In genomic region chrX:105116541-105116940, GRCh38 we compare ENCODE assay signal across 35 cellular contexts.
"Had no signal": no experiment of that assay in that cellular context is flagged by ENCODE, and none has a peak within 500 bp of the region (broad histone marks: within the 10 kb centered on the region; RNA-seq: fewer than 3 reads in every experiment).

No MANE protein-coding gene starts in this region.

- H3K36me3 ChIP-seq: cardiac muscle cell had no signal

- H3K9me3 Mint-ChIP-seq: activated B cell treated with CpG ODN at 0.5 μM for 24 hours; activated CD4-positive, alpha-beta T cell treated with anti-CD3 and anti-CD28 coated beads, Interleukin-2, amount 10 ng/mL, durations not matched to agents 24 days and 14 days; activated CD8-positive, alpha-beta T cell treated with anti-CD3 and anti-CD28 coated beads for 36 hours; activated naive CD4-positive, alpha-beta T cell treated with anti-CD3 and anti-CD28 coated beads for 36 hours; activated naive CD4-positive, alpha-beta T cell treated with anti-CD3 and anti-CD28 coated beads, Interleukin-2, amount 50 U/mL, for 72 hours; activated naive CD8-positive, alpha-beta T cell treated with anti-CD3 and anti-CD28 coated beads for 36 hours; activated T-cell treated with anti-CD3 and anti-CD28 coated beads, Interleukin-2, amount 50 U/mL, for 4 hours; activated T-helper 1 cell treated with anti-CD3 and anti-CD28 coated beads, Interleukin-12 subunit alpha, Interleukin-12 subunit beta, Interleukin-2, Interleukin-4 antibody, amounts not matched to agents 30 ng/mL and 10 ng/mL and 1 ng/mL, durations not matched to agents 14 hours and 24 hours and 36 hours; activated T-helper 17 cell treated with anti-CD3 and anti-CD28 coated beads, Interleukin-2, amount 50 U/mL, for 72 hours; brain; central memory CD8-positive, alpha-beta T cell; T-helper 1 cell treated with Interleukin-12 subunit alpha and Interleukin-12 subunit beta and Interleukin-4 antibody, amounts not matched to agents 30 μg/mL and 1 μg/mL, for 36 hours; T-helper 2 cell treated with Interferon-gamma antibody and Interleukin-4, amounts not matched to agents 5 μg/mL and 100 μg/mL, for 36 hours had no signal

- H3K27ac ChIP-seq: cardiac muscle cell, VCaP had no signal

- H3K4me3 Mint-ChIP-seq: activated B cell treated with CpG ODN at 0.5 μM for 24 hours; activated CD4-positive, alpha-beta memory T cell treated with anti-CD3 and anti-CD28 coated beads for 36 hours; activated CD4-positive, alpha-beta T cell treated with anti-CD3 and anti-CD28 coated beads, Interleukin-2, amount 10 ng/mL, durations not matched to agents 24 days and 14 days; activated CD8-positive, alpha-beta T cell treated with anti-CD3 and anti-CD28 coated beads for 36 hours; activated naive CD4-positive, alpha-beta T cell treated with anti-CD3 and anti-CD28 coated beads for 36 hours; activated naive CD8-positive, alpha-beta T cell treated with anti-CD3 and anti-CD28 coated beads for 36 hours; activated T-cell treated with anti-CD3 and anti-CD28 coated beads, Interleukin-2, amount 50 U/mL, for 4 hours; activated T-cell treated with anti-CD3 and anti-CD28 coated beads, Interleukin-2, amount 50 U/mL, for 72 hours; activated T-helper 1 cell treated with anti-CD3 and anti-CD28 coated beads, Interleukin-12 subunit alpha, Interleukin-12 subunit beta, Interleukin-2, Interleukin-4 antibody, amounts not matched to agents 30 ng/mL and 10 ng/mL and 1 ng/mL, durations not matched to agents 14 hours and 24 hours and 36 hours; activated T-helper 17 cell treated with anti-CD3 and anti-CD28 coated beads, Interleukin-2, amount 50 U/mL, for 72 hours; brain; central memory CD8-positive, alpha-beta T cell; T-helper 1 cell treated with Interleukin-12 subunit alpha and Interleukin-12 subunit beta and Interleukin-4 antibody, amounts not matched to agents 30 μg/mL and 1 μg/mL, for 36 hours; T-helper 2 cell treated with Interferon-gamma antibody and Interleukin-4, amounts not matched to agents 5 μg/mL and 100 μg/mL, for 36 hours had no signal

- H3K4me1 Mint-ChIP-seq: activated B cell treated with CpG ODN at 0.5 μM for 24 hours; activated CD4-positive, alpha-beta T cell treated with anti-CD3 and anti-CD28 coated beads, Interleukin-2, amount 10 ng/mL, durations not matched to agents 24 days and 14 days; activated naive CD8-positive, alpha-beta T cell treated with anti-CD3 and anti-CD28 coated beads for 36 hours; activated T-helper 17 cell treated with anti-CD3 and anti-CD28 coated beads, Interleukin-2, amount 50 U/mL, for 72 hours; central memory CD8-positive, alpha-beta T cell had no signal

- DNase-seq: activated B cell treated with CpG ODN at 0.5 μM for 24 hours; activated CD4-positive, alpha-beta memory T cell treated with anti-CD3 and anti-CD28 coated beads for 36 hours; activated CD4-positive, alpha-beta T cell treated with anti-CD3 and anti-CD28 coated beads for 4 hours; activated CD4-positive, alpha-beta T cell treated with anti-CD3 and anti-CD28 coated beads, Interleukin-2, amount 10 ng/mL, durations not matched to agents 24 days and 14 days; activated CD4-positive, alpha-beta T cell treated with anti-CD3 and anti-CD28 coated beads, Interleukin-2, amount 50 U/mL, for 1 hour; activated CD4-positive, alpha-beta T cell treated with anti-CD3 and anti-CD28 coated beads, Interleukin-2, amount 50 U/mL, for 4 hours; activated CD4-positive, CD25-positive, alpha-beta regulatory T cell treated with anti-CD3 and anti-CD28 coated beads, Interleukin-2, amount 50 U/mL, for 72 hours; activated CD8-positive, alpha-beta memory T cell treated with anti-CD3 and anti-CD28 coated beads, Interleukin-2, amount 50 U/mL, for 4 hours; activated CD8-positive, alpha-beta T cell treated with anti-CD3 and anti-CD28 coated beads for 36 hours; activated effector memory CD4-positive, alpha-beta T cell treated with anti-CD3 and anti-CD28 coated beads, Interleukin-2, amount 50 U/mL, for 16 hours; activated gamma-delta T cell treated with Interleukin-2 at 50 U/mL for 16 hours; activated naive CD4-positive, alpha-beta T cell; activated naive CD4-positive, alpha-beta T cell treated with anti-CD3 and anti-CD28 coated beads for 36 hours; activated naive CD4-positive, alpha-beta T cell treated with anti-CD3 and anti-CD28 coated beads, Interleukin-2, amount 50 U/mL, for 16 hours; activated naive CD8-positive, alpha-beta T cell treated with anti-CD3 and anti-CD28 coated beads for 36 hours; activated T-cell treated with anti-CD3 and anti-CD28 coated beads for 4 hours; activated T-cell treated with anti-CD3 and anti-CD28 coated beads, Interleukin-2, amount 50 U/mL, for 1 hour; activated T-cell treated with anti-CD3 and anti-CD28 coated beads, Interleukin-2, amount 50 U/mL, for 4 hours; activated T-cell treated with anti-CD3 and anti-CD28 coated beads, Interleukin-2, amount 50 U/mL, for 72 hours; caudate nucleus; cerebellar nuclear complex; T-helper 1 cell; T-helper 2 cell; T-helper 9 cell had no signal

- H3K4me3 ChIP-seq: cardiac muscle cell had no signal

- ATAC-seq: activated CD8-positive, alpha-beta T cell treated with anti-CD3 and anti-CD28 coated beads for 36 hours; activated naive CD4-positive, alpha-beta T cell treated with anti-CD3 and anti-CD28 coated beads, Interleukin-2, amount 50 U/mL, for 72 hours; activated T-cell treated with anti-CD3 and anti-CD28 coated beads, Interleukin-2, amount 50 U/mL, for 4 hours; activated T-cell treated with anti-CD3 and anti-CD28 coated beads, Interleukin-2, amount 50 U/mL, for 72 hours; activated T-helper 17 cell treated with anti-CD3 and anti-CD28 coated beads, Interleukin-2, amount 50 U/mL, for 72 hours had no signal

- FAIRE-seq: bronchial epithelial cell, TTC549 had no signal

- H3K36me3 Mint-ChIP-seq: activated CD4-positive, alpha-beta memory T cell treated with anti-CD3 and anti-CD28 coated beads for 36 hours; activated naive CD4-positive, alpha-beta T cell treated with anti-CD3 and anti-CD28 coated beads, Interleukin-2, amount 50 U/mL, for 72 hours; activated naive CD8-positive, alpha-beta T cell treated with anti-CD3 and anti-CD28 coated beads for 36 hours; brain had no signal

- H3K27ac Mint-ChIP-seq: activated B cell treated with CpG ODN at 0.5 μM for 24 hours; activated CD4-positive, alpha-beta memory T cell treated with anti-CD3 and anti-CD28 coated beads for 36 hours; activated CD4-positive, alpha-beta T cell treated with anti-CD3 and anti-CD28 coated beads, Interleukin-2, amount 10 ng/mL, durations not matched to agents 24 days and 14 days; activated CD8-positive, alpha-beta T cell treated with anti-CD3 and anti-CD28 coated beads for 36 hours; activated naive CD4-positive, alpha-beta T cell treated with anti-CD3 and anti-CD28 coated beads for 36 hours; activated naive CD4-positive, alpha-beta T cell treated with anti-CD3 and anti-CD28 coated beads, Interleukin-2, amount 50 U/mL, for 72 hours; activated naive CD8-positive, alpha-beta T cell treated with anti-CD3 and anti-CD28 coated beads for 36 hours; activated T-cell treated with anti-CD3 and anti-CD28 coated beads, Interleukin-2, amount 50 U/mL, for 72 hours; activated T-helper 1 cell treated with anti-CD3 and anti-CD28 coated beads, Interleukin-12 subunit alpha, Interleukin-12 subunit beta, Interleukin-2, Interleukin-4 antibody, amounts not matched to agents 30 ng/mL and 10 ng/mL and 1 ng/mL, durations not matched to agents 14 hours and 24 hours and 36 hours; activated T-helper 17 cell treated with anti-CD3 and anti-CD28 coated beads, Interleukin-2, amount 50 U/mL, for 72 hours; brain; T-helper 1 cell treated with Interleukin-12 subunit alpha and Interleukin-12 subunit beta and Interleukin-4 antibody, amounts not matched to agents 30 μg/mL and 1 μg/mL, for 36 hours; T-helper 2 cell treated with Interferon-gamma antibody and Interleukin-4, amounts not matched to agents 5 μg/mL and 100 μg/mL, for 36 hours had no signal

- H3K27me3 Mint-ChIP-seq: activated B cell treated with CpG ODN at 0.5 μM for 24 hours; activated CD4-positive, alpha-beta memory T cell treated with anti-CD3 and anti-CD28 coated beads for 36 hours; activated CD4-positive, alpha-beta T cell treated with anti-CD3 and anti-CD28 coated beads, Interleukin-2, amount 10 ng/mL, durations not matched to agents 24 days and 14 days; activated CD8-positive, alpha-beta T cell treated with anti-CD3 and anti-CD28 coated beads for 36 hours; activated naive CD8-positive, alpha-beta T cell treated with anti-CD3 and anti-CD28 coated beads for 36 hours; activated T-helper 17 cell treated with anti-CD3 and anti-CD28 coated beads, Interleukin-2, amount 50 U/mL, for 72 hours; central memory CD8-positive, alpha-beta T cell had no signal
